25 cellular contexts compared by ENCODE assay signal in the genomic region with DNA sequence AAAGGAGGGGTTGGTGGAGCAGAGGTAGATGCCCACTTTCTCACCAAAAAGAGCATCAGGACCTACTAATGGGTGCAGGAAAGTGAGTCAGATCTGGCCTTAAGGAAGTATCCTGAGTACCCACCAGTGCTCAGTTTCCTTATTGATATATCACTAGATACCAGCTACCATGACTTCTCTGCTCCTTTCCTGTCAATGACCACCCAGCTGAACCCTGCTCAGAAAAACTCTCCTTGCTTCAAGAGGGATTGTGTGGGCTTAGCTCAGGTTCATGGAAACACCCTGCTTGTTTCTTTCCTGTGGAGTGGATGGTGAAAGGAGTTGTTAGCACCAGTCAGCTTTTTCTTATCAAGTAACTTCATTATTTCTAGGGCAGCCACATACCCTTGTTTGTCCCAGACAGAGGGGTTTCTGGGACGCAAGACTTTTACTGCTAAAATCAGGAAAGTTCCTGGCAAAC. TPM values are rescaled to one million over a fixed set of nuclear protein-coding genes. Genes with fewer than 3 reads are reported as not detected.
DNase-seq lines count a peak whose midpoint lies in the region; ATAC-seq and TF ChIP-seq lines count a peak whose summit lies in the region.
"Had no signal": no experiment of that assay in that cellular context is flagged by ENCODE, and none has a peak within 500 bp of the region (broad histone marks: within the 10 kb centered on the region; RNA-seq: fewer than 3 reads in every experiment).

No MANE protein-coding gene starts in this region.

- ATAC-seq in activated CD4-positive, alpha-beta T cell treated with anti-CD3 and anti-CD28 coated beads for 36 hours: no peak
- ATAC-seq in HG03175 (IDR thresholded peaks at IDR 0.05; ENCODE audit: unreplicated experiment): no peak

- no peak overlapping the region for H3K4me3 Mint-ChIP-seq in activated CD4-positive, alpha-beta T cell treated with anti-CD3 and anti-CD28 coated beads for 36 hours
- H3K4me3 Mint-ChIP-seq in Caco-2 (ENCODE audit: unreplicated experiment) (no peak overlapping the region), neural crest cell (no peak overlapping the region)
- H3K4me3 Mint-ChIP-seq: memory B cell, nephron progenitor cell had no signal

- H3K27me3 ChIP-seq in Caco-2 (replicated peaks; ENCODE audit: control insufficient read depth, insufficient read depth, low read length): no peaks in the 10 kb centered on the region
- H3K27me3 ChIP-seq: BE2C, dorsolateral prefrontal cortex, pancreas, Peyer's patch, right atrium auricular region, upper lobe of left lung had no signal

- intact Hi-C loops in activated CD4-positive, alpha-beta T cell treated with anti-CD3 and anti-CD28 coated beads for 36 hours (cut with DNase I, micrococcal nuclease): loop anchor here (2.0 to 5.0 kb wide), 4 partner anchors 38 to 105 kb away; a partner anchor contains a TSS
- intact Hi-C loops in Caco-2 (cut with micrococcal nuclease; ENCODE audit: unreplicated experiment): loop anchor here (1.0 kb wide), 1 partner anchor 24 kb away; no protein-coding TSS in a partner anchor

- no peaks in the 10 kb centered on the region for H3K27me3 Mint-ChIP-seq in activated CD4-positive, alpha-beta T cell treated with anti-CD3 and anti-CD28 coated beads for 36 hours
- H3K27me3 Mint-ChIP-seq in Caco-2 (ENCODE audit: insufficient read depth, unreplicated experiment): peaks cover 4% of the 10 kb centered on the region
- no peaks in the 10 kb centered on the region for H3K27me3 Mint-ChIP-seq in neural crest cell (ENCODE audit: low read depth)
- H3K27me3 Mint-ChIP-seq: activated naive CD8-positive, alpha-beta T cell; memory B cell had no signal

- no peak overlapping the region for H3K4me3 ChIP-seq in Caco-2 (ENCODE audit: low read depth, low read length)
- H3K4me3 ChIP-seq: dorsolateral prefrontal cortex, pancreas, Peyer's patch, right atrium auricular region, upper lobe of left lung had no signal

- H3K9me3 ChIP-seq in Caco-2: no peaks in the 10 kb centered on the region
- H3K9me3 ChIP-seq: BE2C, pancreas, Peyer's patch, right atrium auricular region, upper lobe of left lung had no signal

- peak overlapping the region; percentile 65 for H3K27ac ChIP-seq in epithelial cell of prostate
- H3K27ac ChIP-seq: dorsolateral prefrontal cortex, right atrium auricular region had no signal

- peaks cover 47% of the 10 kb centered on the region for H3K4me1 Mint-ChIP-seq in activated CD4-positive, alpha-beta T cell treated with anti-CD3 and anti-CD28 coated beads for 36 hours
- H3K4me1 Mint-ChIP-seq in Caco-2 (ENCODE audit: low read depth, unreplicated experiment) (peaks cover 19% of the 10 kb centered on the region), neural crest cell (no peaks in the 10 kb centered on the region)

- POLR2A ChIA-PET in activated CD4-positive, alpha-beta T cell treated with anti-CD3 and anti-CD28 coated beads for 36 hours (lab: Charles Lee): no interaction called here
- POLR2A ChIA-PET in Caco-2 (lab: Charles Lee): no interaction called here

- CTCF ChIA-PET in activated CD4-positive, alpha-beta T cell treated with anti-CD3 and anti-CD28 coated beads for 36 hours (lab: Charles Lee): interaction anchor here (0.6 to 1.2 kb wide), 4 partner anchors 16 to 103 kb away, joined by 3 to 7 read pairs (median 3); no protein-coding TSS in a partner anchor
- CTCF ChIA-PET in Caco-2 (lab: Charles Lee): no interaction called here

- TF ChIP-seq CTCF in Caco-2 (IDR thresholded peaks at IDR 0.05; ENCODE audit: insufficient read depth in 1 of 2, low read depth in 1 of 2, low read length in 1 of 2, severe bottlenecking in 1 of 2, unreplicated experiment in 1 of 2) (no peak), neural crest cell (conservative IDR thresholded peaks at IDR 0.05) (no peak)

- no peaks in the 10 kb centered on the region for H3K36me3 Mint-ChIP-seq in activated CD4-positive, alpha-beta T cell treated with anti-CD3 and anti-CD28 coated beads for 36 hours (ENCODE audit: low read depth)
- H3K36me3 Mint-ChIP-seq in Caco-2 (ENCODE audit: insufficient read depth, unreplicated experiment): no peaks in the 10 kb centered on the region
- peaks cover 4% of the 10 kb centered on the region for H3K36me3 Mint-ChIP-seq in neural crest cell (ENCODE audit: low read depth)
- H3K36me3 Mint-ChIP-seq: activated naive CD8-positive, alpha-beta T cell had no signal

- H3K27ac Mint-ChIP-seq in activated CD4-positive, alpha-beta T cell treated with anti-CD3 and anti-CD28 coated beads for 36 hours: peak overlapping the region; percentile 19
- peak overlapping the region; percentile 72 for H3K27ac Mint-ChIP-seq in Caco-2 (ENCODE audit: unreplicated experiment)
- H3K27ac Mint-ChIP-seq in neural crest cell (ENCODE audit: unreplicated experiment): peak overlapping the region; percentile 39
- H3K27ac Mint-ChIP-seq: activated naive CD8-positive, alpha-beta T cell; activated T-cell treated with anti-CD3 and anti-CD28 coated beads, Interleukin-2, amount 50 U/mL, for 72 hours; memory B cell; nephron progenitor cell had no signal

- no TSS peak for BruUV-seq in Caco-2 (replicated peaks; lab: Mats Ljungman, UMichigan)

- H3K9me3 Mint-ChIP-seq in activated CD4-positive, alpha-beta T cell treated with anti-CD3 and anti-CD28 coated beads for 36 hours (ENCODE audit: low read depth): peaks cover 8% of the 10 kb centered on the region
- H3K9me3 Mint-ChIP-seq in Caco-2 (ENCODE audit: unreplicated experiment) (peaks cover 6% of the 10 kb centered on the region), neural crest cell (peaks cover 7% of the 10 kb centered on the region)

- H3K4me1 ChIP-seq in Caco-2: peaks cover 17% of the 10 kb centered on the region; the same call in 1 of the 2 replicates
- H3K4me1 ChIP-seq: BE2C, pancreas had no signal

- H3K36me3 ChIP-seq in Caco-2 (ENCODE audit: control insufficient read depth, insufficient read depth, low read length): no peaks in the 10 kb centered on the region
- H3K36me3 ChIP-seq: BE2C, pancreas, Peyer's patch, right atrium auricular region, upper lobe of left lung had no signal

- no peak for DNase-seq in activated CD4-positive, alpha-beta T cell treated with anti-CD3 and anti-CD28 coated beads for 36 hours
- DNase-seq in activated CD4-positive, alpha-beta T cell treated with anti-CD3 and anti-CD28 coated beads for 4 hours: no peak
- no peak for DNase-seq in Caco-2
- no peak for DNase-seq in epithelial cell of prostate (ENCODE audit: low read depth, low spot score)
- DNase-seq in neural crest cell (ENCODE audit: low read depth, low spot score): no peak
- DNase-seq in NCI-H526 treated with DMSO at 0.1 percent for 48 hours (lab: John Stamatoyannopoulos, UW): no peak
- no peak for DNase-seq in A172 (ENCODE audit: low spot score)
- DNase-seq: activated CD8-positive, alpha-beta memory T cell treated with anti-CD3 and anti-CD28 coated beads for 24 hours; activated T-cell treated with anti-CD3 and anti-CD28 coated beads, Interleukin-2, amount 50 U/mL, for 72 hours; BE2C; dorsolateral prefrontal cortex; HCEC 1CT; NCI-H1048; NCI-H1694 treated with DMSO at 0.1 percent for 48 hours; NCI-H2171; NCI-H524 treated with DMSO at 0.1 percent for 48 hours; nephron progenitor cell; pancreas; Peyer's patch; SIG-M5; upper lobe of left lung had no signal

RNA-seq across cellular contexts. Expression of a gene that starts 54.6 kb away (rescaled TPM):
- 10 to 100 TPM; 19.2 to 21.5 TPM for total RNA-seq in activated CD4-positive, alpha-beta T cell treated with anti-CD3 and anti-CD28 coated beads for 36 hours
- 24.4 and 24.6 TPM in 2 replicates for total RNA-seq in Caco-2 (2022)
- total RNA-seq in neural crest cell: 47.3 and 48.1 TPM in 2 replicates
- 17.3 and 22.4 TPM in 2 replicates for total RNA-seq in A172 (2014; rRNA removed; shearing (Covaris generic))

Comparison
In these comparisons a context has a peak if more than half of its experiments do, and no peak if none do; other contexts are left out.
1. H3K27ac Mint-ChIP-seq: peak in every context shown above with its lines; median percentile 72 in Caco-2; 39 in neural crest cell; 19 in activated CD4-positive, alpha-beta T cell treated with anti-CD3 and anti-CD28 coated beads for 36 hours.